In genomic region chr3:8557298-8557697, GRCh38 we compare ENCODE assay signal across 19 cellular contexts. TPM values are rescaled to one million over a fixed set of nuclear protein-coding genes. Genes with fewer than 3 reads are reported as not detected.
DNase-seq lines count a peak whose midpoint lies in the region; ATAC-seq and TF ChIP-seq lines count a peak whose summit lies in the region.
"Had no signal": no experiment of that assay in that cellular context is flagged by ENCODE, and none has a peak within 500 bp of the region (broad histone marks: within the 10 kb centered on the region; RNA-seq: fewer than 3 reads in every experiment).

No MANE protein-coding gene starts in this region.

- ATAC-seq in HG03520 (IDR thresholded peaks at IDR 0.05; ENCODE audit: unreplicated experiment) = no peak
- ATAC-seq: activated T-helper 17 cell treated with anti-CD3 and anti-CD28 coated beads, Interleukin-2, amount 50 U/mL, for 72 hours had no signal

- H3K4me1 Mint-ChIP-seq in activated CD4-positive, alpha-beta T cell treated with anti-CD3 and anti-CD28 coated beads, Interleukin-2, amount 10 ng/mL, durations not matched to agents 7 days and 5 days = no peaks in the 10 kb centered on the region
- H3K4me1 Mint-ChIP-seq: activated T-helper 17 cell treated with anti-CD3 and anti-CD28 coated beads, Interleukin-2, amount 50 U/mL, for 72 hours had no signal

- CTCF ChIA-PET in activated CD4-positive, alpha-beta T cell treated with anti-CD3 and anti-CD28 coated beads, Interleukin-2, amount 10 ng/mL, durations not matched to agents 7 days and 5 days (lab: Charles Lee) = no interaction called here

- no peaks in the 10 kb centered on the region for H3K9me3 Mint-ChIP-seq in activated CD4-positive, alpha-beta T cell treated with anti-CD3 and anti-CD28 coated beads, Interleukin-2, amount 10 ng/mL, durations not matched to agents 7 days and 5 days
- H3K9me3 Mint-ChIP-seq: activated T-helper 17 cell treated with anti-CD3 and anti-CD28 coated beads, Interleukin-2, amount 50 U/mL, for 72 hours had no signal

- POLR2A ChIA-PET in activated CD4-positive, alpha-beta T cell treated with anti-CD3 and anti-CD28 coated beads, Interleukin-2, amount 10 ng/mL, durations not matched to agents 7 days and 5 days (lab: Charles Lee) = no interaction called here

- DNase-seq in NCI-H345 (lab: John Stamatoyannopoulos, UW) = peak; percentile 4
- DNase-seq in NCI-H345 treated with DMSO at 0.1 percent for 48 hours (lab: John Stamatoyannopoulos, UW; ENCODE audit: unreplicated experiment) = no peak
- DNase-seq in left ventricle myocardium inferior = peak; percentile 38
- DNase-seq in ovary = peak in 4 of 5 donors; percentile 44 to 73 (median 56)
- DNase-seq in uterus = peak; percentile 73 to 74
- DNase-seq in UCSD-AML1 (lab: John Stamatoyannopoulos, UW; ENCODE audit: unreplicated experiment) = no peak
- DNase-seq in activated CD4-positive, alpha-beta T cell treated with anti-CD3 and anti-CD28 coated beads, Interleukin-2, amount 10 ng/mL, durations not matched to agents 7 days and 5 days = no peak
- DNase-seq: caudate nucleus; COR-L47; effector memory CD4-positive, alpha-beta T cell; GOT3; kidney glomerular epithelial cell; NCI-H2081; NCI-H69; stimulated activated CD4-positive, alpha-beta T cell treated with anti-CD3 and anti-CD28 coated beads, Interleukin-2, amount 100 ng/mL, for 48 hours; T-helper 9 cell had no signal

- H3K27ac ChIP-seq in left ventricle myocardium inferior (replicated peaks) (peak overlapping the region; percentile 58), ovary (peak overlapping the region in 1 of 2 donors; percentile 62), uterus (peak overlapping the region; percentile 65 to 75)
- H3K27ac ChIP-seq: 22Rv1 had no signal

- TF ChIP-seq POLR2A in ovary (IDR thresholded peaks at IDR 0.05) (no peak), uterus (IDR thresholded peaks at IDR 0.05) (no peak)

- no peak for TF ChIP-seq EP300 in ovary (IDR thresholded peaks at IDR 0.05)

- TF ChIP-seq CTCF in left ventricle myocardium inferior (IDR thresholded peaks at IDR 0.05; ENCODE audit: borderline replicate concordance) = no peak
- no peak for TF ChIP-seq CTCF in ovary (IDR thresholded peaks at IDR 0.05)
- TF ChIP-seq CTCF in uterus (IDR thresholded peaks at IDR 0.05) = no peak

- H3K27me3 ChIP-seq in left ventricle myocardium inferior (ENCODE audit: low read depth) (no peaks in the 10 kb centered on the region), ovary (no peaks in the 10 kb centered on the region), uterus (no peaks in the 10 kb centered on the region)

- intact Hi-C loops in left ventricle myocardium inferior (cut with micrococcal nuclease) = no loop called here
- intact Hi-C loops in ovary (cut with DNase I) = loop anchor here in 2 of 4 donors (10.0 kb wide), 1 partner anchor 52 kb away; the partner anchor contains the start of gene LMCD1 (in 2 of the 2)
- intact Hi-C loops in uterus (cut with DNase I; ENCODE audit: low total_unique reads) = no loop called here

- H3K27ac Mint-ChIP-seq in activated CD4-positive, alpha-beta T cell treated with anti-CD3 and anti-CD28 coated beads, Interleukin-2, amount 10 ng/mL, durations not matched to agents 7 days and 5 days = no peak overlapping the region
- H3K27ac Mint-ChIP-seq: activated T-helper 17 cell treated with anti-CD3 and anti-CD28 coated beads, Interleukin-2, amount 50 U/mL, for 72 hours had no signal

- H3K4me3 Mint-ChIP-seq in activated CD4-positive, alpha-beta T cell treated with anti-CD3 and anti-CD28 coated beads, Interleukin-2, amount 10 ng/mL, durations not matched to agents 7 days and 5 days = no peak overlapping the region
- H3K4me3 Mint-ChIP-seq: activated T-helper 17 cell treated with anti-CD3 and anti-CD28 coated beads, Interleukin-2, amount 50 U/mL, for 72 hours had no signal

- H3K36me3 Mint-ChIP-seq in activated CD4-positive, alpha-beta T cell treated with anti-CD3 and anti-CD28 coated beads, Interleukin-2, amount 10 ng/mL, durations not matched to agents 7 days and 5 days (ENCODE audit: low read depth) = no peaks in the 10 kb centered on the region

- H3K4me1 ChIP-seq in left ventricle myocardium inferior (peaks cover 98% of the 10 kb centered on the region), ovary (ENCODE audit: insufficient read depth) (peaks cover 33% of the 10 kb centered on the region), uterus (peaks cover 0 to 16% of the 10 kb centered on the region in 2 donors)

- H3K27me3 Mint-ChIP-seq in activated CD4-positive, alpha-beta T cell treated with anti-CD3 and anti-CD28 coated beads, Interleukin-2, amount 10 ng/mL, durations not matched to agents 7 days and 5 days = no peaks in the 10 kb centered on the region

- no peak overlapping the region for H3K4me3 ChIP-seq in left ventricle myocardium inferior
- no peak overlapping the region for H3K4me3 ChIP-seq in ovary
- H3K4me3 ChIP-seq in uterus = no peak overlapping the region

- peaks cover 33% of the 10 kb centered on the region for H3K36me3 ChIP-seq in left ventricle myocardium inferior
- no peaks in the 10 kb centered on the region for H3K36me3 ChIP-seq in ovary
- no peaks in the 10 kb centered on the region for H3K36me3 ChIP-seq in uterus

- H3K9me3 ChIP-seq in left ventricle myocardium inferior (replicated peaks) (no peaks in the 10 kb centered on the region), ovary (no peaks in the 10 kb centered on the region), uterus (no peaks in the 10 kb centered on the region)

- 9 to 19% (median 15%) methylated on average over 4 of the region's 4 CpGs for WGBS in ovary, 3 donors

RNA-seq across cellular contexts. Expression of gene LMCD1, which starts 55.7 kb away (rescaled TPM):
- total RNA-seq in left ventricle myocardium inferior (72.9 TPM), ovary (100 to 1,000 TPM in 5 of 7 donors, 10 to 100 TPM in 2; 42.1 to 146 (median 124) TPM), uterus (100 to 1,000 TPM in 2 of 4 donors, 10 to 100 TPM in 2; 70.9 to 163 (median 115) TPM)
- polyA plus RNA-seq in ovary = 100 to 1,000 TPM; 127 to 133 TPM
- 1 to 10 TPM in 1 of 2 experiments, under 1 TPM in 1; 0.99 to 1.1 TPM for total RNA-seq in activated CD4-positive, alpha-beta T cell treated with anti-CD3 and anti-CD28 coated beads, Interleukin-2, amount 10 ng/mL, durations not matched to agents 7 days and 5 days

Comparison
In these comparisons a context has a peak if more than half of its experiments do, and no peak if none do; other contexts are left out.
1. DNase-seq: peak in NCI-H345 (single experiment), left ventricle myocardium inferior (single experiment), ovary (4 of 5) and uterus (2 of 2); none in NCI-H345 treated with DMSO at 0.1 percent for 48 hours (single experiment), UCSD-AML1 (single experiment) and activated CD4-positive, alpha-beta T cell treated with anti-CD3 and anti-CD28 coated beads, Interleukin-2, amount 10 ng/mL, durations not matched to agents 7 days and 5 days (single experiment).
2. RNA of gene LMCD1, which starts 55.7 kb away (total RNA-seq): 70.9 to 163 TPM in uterus, 42.1 to 146 TPM in ovary and 72.9 TPM in left ventricle myocardium inferior (single experiment); 0.99 to 1.1 TPM in activated CD4-positive, alpha-beta T cell treated with anti-CD3 and anti-CD28 coated beads, Interleukin-2, amount 10 ng/mL, durations not matched to agents 7 days and 5 days; every median in the first group is over 10 times any median in the second.